Comparison of ENCODE assay signal across 1 cellular context in the genomic region with DNA sequence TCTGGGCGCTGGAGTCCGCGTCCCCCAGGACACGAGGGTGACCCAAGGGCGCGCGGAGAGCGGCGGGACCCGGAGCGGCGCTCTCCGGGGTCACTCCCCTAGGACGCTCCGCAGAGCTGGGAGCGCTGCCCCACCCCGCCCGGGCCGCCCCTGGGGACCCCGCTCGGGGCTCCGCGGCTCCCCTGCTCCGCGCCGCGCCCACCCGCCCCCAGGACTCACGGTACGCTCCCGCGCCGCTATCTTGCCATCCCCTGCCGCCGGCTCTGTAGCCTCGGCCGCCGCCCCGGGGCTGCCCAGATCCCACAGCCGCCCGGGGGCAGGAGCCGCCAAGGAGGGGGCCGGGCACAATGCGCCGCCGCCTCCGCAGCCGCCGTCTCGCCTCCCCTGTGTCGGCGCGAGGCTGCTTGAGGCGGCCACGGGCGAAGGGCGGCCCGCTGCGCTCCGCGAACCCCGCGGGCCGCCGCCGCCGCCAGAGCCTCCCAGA.
TF ChIP-seq lines count a peak whose summit lies in the region.

No MANE protein-coding gene starts in this region.

TF ChIP-seq in H1, 55 proteins besides CTCF, POLR2A, EP300 and RAD21 (continued from another document):
- peak; percentile 88 for TF ChIP-seq KDM4A (IDR thresholded peaks at IDR 0.05; ENCODE audit: low read depth, low read length, severe bottlenecking)
- TF ChIP-seq TBP (IDR thresholded peaks at IDR 0.05; ENCODE audit: low read depth, low read length): no peak
- TF ChIP-seq SP2 (IDR thresholded peaks at IDR 0.05; ENCODE audit: low read length): no peak
- no peak for TF ChIP-seq HDAC6 (IDR thresholded peaks at IDR 0.05; ENCODE audit: low read depth, low read length)
- TF ChIP-seq, protein P1, sequence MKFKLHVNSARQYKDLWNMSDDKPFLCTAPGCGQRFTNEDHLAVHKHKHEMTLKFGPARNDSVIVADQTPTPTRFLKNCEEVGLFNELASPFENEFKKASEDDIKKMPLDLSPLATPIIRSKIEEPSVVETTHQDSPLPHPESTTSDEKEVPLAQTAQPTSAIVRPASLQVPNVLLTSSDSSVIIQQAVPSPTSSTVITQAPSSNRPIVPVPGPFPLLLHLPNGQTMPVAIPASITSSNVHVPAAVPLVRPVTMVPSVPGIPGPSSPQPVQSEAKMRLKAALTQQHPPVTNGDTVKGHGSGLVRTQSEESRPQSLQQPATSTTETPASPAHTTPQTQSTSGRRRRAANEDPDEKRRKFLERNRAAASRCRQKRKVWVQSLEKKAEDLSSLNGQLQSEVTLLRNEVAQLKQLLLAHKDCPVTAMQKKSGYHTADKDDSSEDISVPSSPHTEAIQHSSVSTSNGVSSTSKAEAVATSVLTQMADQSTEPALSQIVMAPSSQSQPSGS (IDR thresholded peaks at IDR 0.05; ENCODE audit: low read length): no peak
